8 cellular contexts compared by ENCODE assay signal in genomic region chr14:64704743-64705405, GRCh38. TPM values are rescaled to one million over a fixed set of nuclear protein-coding genes. Genes with fewer than 3 reads are reported as not detected.
DNase-seq lines count a peak whose midpoint lies in the region; ATAC-seq and TF ChIP-seq lines count a peak whose summit lies in the region.

No MANE protein-coding gene starts in this region.

- H3K9me3 Mint-ChIP-seq in activated naive CD4-positive, alpha-beta T cell treated with anti-CD3 and anti-CD28 coated beads, Interleukin-2, amount 10 ng/mL, durations not matched to agents 7 days and 5 days: no peaks in the 10 kb centered on the region

- peak overlapping the region; percentile 77 for H3K4me3 ChIP-seq in AG04450 (ENCODE audit: low read depth, low read length)
- peak overlapping the region; percentile 78 to 82 for H3K4me3 ChIP-seq in HCT116 (replicated peaks in 1 of 2; ENCODE audit: low read depth in 1 of 2, low read length in 2 of 2)
- peak overlapping the region; percentile 81 for H3K4me3 ChIP-seq in left ventricle myocardium inferior
- H3K4me3 ChIP-seq in retinal pigment epithelial cell (ENCODE audit: low read length): peak overlapping the region; percentile 75

- BruUV-seq in HCT116 (replicated peaks; lab: Mats Ljungman, UMichigan): no TSS peak

- CTCF ChIA-PET in AG04450 (lab: Charles Lee): no interaction called here
- CTCF ChIA-PET in HCT116 (lab: Charles Lee): no interaction called here
- CTCF ChIA-PET in activated naive CD4-positive, alpha-beta T cell treated with anti-CD3 and anti-CD28 coated beads, Interleukin-2, amount 10 ng/mL, durations not matched to agents 7 days and 5 days (lab: Charles Lee): no interaction called here

- H3K27ac Mint-ChIP-seq in activated naive CD4-positive, alpha-beta T cell treated with anti-CD3 and anti-CD28 coated beads, Interleukin-2, amount 10 ng/mL, durations not matched to agents 7 days and 5 days: no peak overlapping the region

- peak; percentile 13 for ATAC-seq in HCT116
- no peak for ATAC-seq in GM19324 (IDR thresholded peaks at IDR 0.05; ENCODE audit: low FRiP score, unreplicated experiment)

- TF ChIP-seq RAD21 in HCT116 (IDR thresholded peaks at IDR 0.05; ENCODE audit: low read depth): no peak

- no peak overlapping the region for H2AFZ ChIP-seq in HCT116 (ENCODE audit: low read depth, low read length, poor library complexity, severe bottlenecking)

- H3K9me3 ChIP-seq in AG04450 (ENCODE audit: control insufficient read depth, insufficient read depth, low read length) (no peaks in the 10 kb centered on the region; the same call in 1 of the 2 replicates), HCT116 (ENCODE audit: control insufficient read depth in 1 of 2, insufficient read depth in 1 of 2, low read depth in 1 of 2, low read length in 2 of 2) (no peaks in the 10 kb centered on the region), left ventricle myocardium inferior (replicated peaks) (no peaks in the 10 kb centered on the region)

- intact Hi-C loops in HCT116 (cut with micrococcal nuclease) (loop anchor here (2.0 kb wide), 1 partner anchor 16 kb away; no protein-coding TSS in a partner anchor), left ventricle myocardium inferior (cut with micrococcal nuclease) (no loop called here)

- H3K4me1 Mint-ChIP-seq in activated naive CD4-positive, alpha-beta T cell treated with anti-CD3 and anti-CD28 coated beads, Interleukin-2, amount 10 ng/mL, durations not matched to agents 7 days and 5 days: peaks cover 69% of the 10 kb centered on the region

- H3K27ac ChIP-seq in AG04450 (ENCODE audit: low read depth, low read length) (no peak overlapping the region), HCT116 (ENCODE audit: low read depth, low read length) (peak overlapping the region; percentile 86), left ventricle myocardium inferior (replicated peaks) (peak overlapping the region; percentile 91)

- H3K4me1 ChIP-seq in HCT116 (ENCODE audit: control insufficient read depth in 1 of 2, insufficient read depth in 2 of 2, low read length in 2 of 2) (peaks cover 47 to 62% of the 10 kb centered on the region in 2 experiments), left ventricle myocardium inferior (peaks cover 68% of the 10 kb centered on the region)

- RAD21 ChIA-PET in HCT116 (lab: Charles Lee; ENCODE audit: low non-redundant PET in 1 of 2, low total read pairs in 2 of 2, uncharacterized antibody in 2 of 2, unreplicated experiment in 2 of 2): interaction anchor here in 1 of 2 experiments (0.6 to 0.9 kb wide), 2 partner anchors 17 to 89 kb away, joined by 3 to 4 read pairs; no protein-coding TSS in a partner anchor

- H3K27me3 Mint-ChIP-seq in activated naive CD4-positive, alpha-beta T cell treated with anti-CD3 and anti-CD28 coated beads, Interleukin-2, amount 10 ng/mL, durations not matched to agents 7 days and 5 days: peaks cover 87% of the 10 kb centered on the region

- no peak for DNase-seq in AG04450 (ENCODE audit: low read depth, low spot score)
- DNase-seq in HCT116 (ENCODE audit: low read depth, low spot score): no peak
- peak; percentile 48 for DNase-seq in activated naive CD4-positive, alpha-beta T cell treated with anti-CD3 and anti-CD28 coated beads, Interleukin-2, amount 10 ng/mL, durations not matched to agents 7 days and 5 days
- no peak for DNase-seq in left ventricle myocardium inferior
- no peak for DNase-seq in retinal pigment epithelial cell (ENCODE audit: low read depth)
- no peak for DNase-seq in NCI-H510A treated with DMSO at 0.1 percent for 48 hours (lab: John Stamatoyannopoulos, UW)
- DNase-seq in glomerular visceral epithelial cell (ENCODE audit: extremely low spot score): no peak

- no peaks in the 10 kb centered on the region for H3K36me3 ChIP-seq in HCT116 (ENCODE audit: control insufficient read depth in 1 of 2, insufficient read depth in 2 of 2, low read length in 2 of 2)
- no peaks in the 10 kb centered on the region for H3K36me3 ChIP-seq in left ventricle myocardium inferior

- 0 out of 2 replicates have a peak, but pooled peaks cover 5% of the 10 kb centered on the region for H4K20me1 ChIP-seq in HCT116 (ENCODE audit: insufficient read depth)

- no peak for TF ChIP-seq POLR2A in HCT116 (IDR thresholded peaks at IDR 0.05; ENCODE audit: borderline replicate concordance, extremely low read depth, insufficient read depth, insufficient read length)

- no peaks in the 10 kb centered on the region for H3K9me2 ChIP-seq in HCT116 (ENCODE audit: insufficient read depth)

- peaks cover 13% of the 10 kb centered on the region for H3K36me3 Mint-ChIP-seq in activated naive CD4-positive, alpha-beta T cell treated with anti-CD3 and anti-CD28 coated beads, Interleukin-2, amount 10 ng/mL, durations not matched to agents 7 days and 5 days

- H3K9ac ChIP-seq in HCT116 (ENCODE audit: low read length): peak overlapping the region; percentile 91

- H3K4me3 Mint-ChIP-seq in activated naive CD4-positive, alpha-beta T cell treated with anti-CD3 and anti-CD28 coated beads, Interleukin-2, amount 10 ng/mL, durations not matched to agents 7 days and 5 days: peak overlapping the region; percentile 73

- POLR2A ChIA-PET in AG04450 (lab: Yijun Ruan, JAX) (interaction anchor here (0.7 to 1.6 kb wide), 4 partner anchors 41 to 201 kb away, joined by 3 to 6 read pairs (median 6); no protein-coding TSS in a partner anchor), HCT116 (lab: Charles Lee) (interaction anchor here (0.7 to 2.4 kb wide), 2 partner anchors 15 to 47 kb away, joined by 3 to 7 read pairs; no protein-coding TSS in a partner anchor)

- TF ChIP-seq CTCF in AG04450 (IDR thresholded peaks at IDR 0.05; ENCODE audit: low read depth, low read length) (no peak), HCT116 (IDR thresholded peaks at IDR 0.05 in 2 of 3, conservative IDR thresholded peaks at IDR 0.05 in 1 of 3; ENCODE audit: borderline replicate concordance in 1 of 3, insufficient read depth in 1 of 3, low read depth in 2 of 3, low read length in 2 of 3) (no peak), left ventricle myocardium inferior (IDR thresholded peaks at IDR 0.05; ENCODE audit: borderline replicate concordance) (no peak), retinal pigment epithelial cell (conservative IDR thresholded peaks at IDR 0.05; ENCODE audit: low read depth, low read length) (no peak)

- H3K27me3 ChIP-seq in AG04450 (ENCODE audit: control insufficient read depth, insufficient read depth, low read length): peaks cover 31% of the 10 kb centered on the region
- no peaks in the 10 kb centered on the region for H3K27me3 ChIP-seq in HCT116 (ENCODE audit: insufficient read depth, low read length)
- H3K27me3 ChIP-seq in left ventricle myocardium inferior (ENCODE audit: low read depth): peaks cover 23% of the 10 kb centered on the region

- H3K4me2 ChIP-seq in HCT116 (ENCODE audit: low read length): peak overlapping the region; percentile 83

- peaks cover 55% of the 10 kb centered on the region for H3K79me2 ChIP-seq in HCT116 (ENCODE audit: insufficient read depth, low read length)

TF ChIP-seq in HCT116, 20 proteins besides CTCF, POLR2A, EP300 and RAD21:
- TF ChIP-seq ELF1 (IDR thresholded peaks at IDR 0.05; ENCODE audit: borderline replicate concordance, low read depth): no peak
- peak; percentile 59; the same call in 1 of the 2 replicates for TF ChIP-seq ZFX (IDR thresholded peaks at IDR 0.05)

RNA-seq across cellular contexts. Expression of gene PLEKHG3, which starts 0.7 kb away (rescaled TPM):
- 6.4 and 6.6 TPM in 2 replicates for polyA plus RNA-seq in AG04450 (2011; rRNA removed)
- polyA minus RNA-seq in AG04450 (2011; rRNA and poly(A)+ RNA removed): 8.1 and 12.0 TPM in 2 replicates
- total RNA-seq in HCT116 (2021; ENCODE audit: unreplicated experiment) (55.6 TPM), left ventricle myocardium inferior (16.5 TPM)
- polyA plus RNA-seq in HCT116 (2012): 36.0 and 37.8 TPM in 2 replicates
